ENCODE assay signal across 1 cellular context in genomic region chr20:39676857-39677351, GRCh38.
TF ChIP-seq lines count a peak whose summit lies in the region.

No MANE protein-coding gene starts in this region.

TF ChIP-seq in GM23338, 12 proteins besides CTCF, POLR2A, EP300 and RAD21 (continued from another document):
- no peak for TF ChIP-seq ZNF462 (CRISPR knock-in tag; IDR thresholded peaks at IDR 0.05)
